ENCODE assay signal across 15 cellular contexts in the genomic region with DNA sequence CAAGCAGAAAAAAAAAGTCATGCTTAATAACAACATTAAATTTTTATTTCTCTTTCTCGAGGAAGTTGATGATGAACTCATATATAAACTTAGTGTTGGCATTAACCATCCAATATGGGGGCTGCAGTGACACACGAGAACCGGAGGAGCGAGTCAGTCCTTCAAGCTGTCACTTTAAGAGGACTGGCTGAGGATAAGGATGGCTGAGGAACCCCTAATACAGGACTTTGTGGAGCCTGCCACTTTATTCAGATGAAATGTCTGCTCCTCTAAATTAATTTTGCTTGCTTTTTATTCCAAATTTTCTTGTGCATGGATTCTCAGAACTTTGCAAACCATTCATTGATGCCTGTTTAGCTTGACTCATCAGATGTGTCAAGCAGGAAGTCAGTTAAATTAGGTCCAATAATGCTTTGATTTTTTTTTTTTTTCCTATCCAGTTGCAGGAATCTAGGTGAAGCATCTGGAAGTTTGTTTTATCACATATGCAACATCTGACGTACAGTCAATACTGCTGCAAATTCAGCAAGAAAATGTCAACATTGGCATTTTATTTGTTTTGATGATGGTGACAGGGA.
"Had no signal": no experiment of that assay in that cellular context is flagged by ENCODE, and none has a peak within 500 bp of the region (broad histone marks: within the 10 kb centered on the region; RNA-seq: fewer than 3 reads in every experiment).

No MANE protein-coding gene starts in this region.

- H3K4me1 ChIP-seq: breast epithelium had no signal

- H3K4me3 Mint-ChIP-seq: activated naive CD8-positive, alpha-beta T cell treated with anti-CD3 and anti-CD28 coated beads for 36 hours; activated T-cell treated with anti-CD3 and anti-CD28 coated beads, Interleukin-2, amount 50 U/mL, for 4 hours; endodermal cell; immature natural killer cell; stimulated activated naive CD8-positive, alpha-beta T cell treated with anti-CD3 and anti-CD28 coated beads, Interleukin-15, amount 100 ng/mL, for 72 hours; T-helper 17 cell had no signal

- H3K9me3 ChIP-seq: breast epithelium, thoracic aorta had no signal

- H3K27ac Mint-ChIP-seq: activated naive CD8-positive, alpha-beta T cell treated with anti-CD3 and anti-CD28 coated beads for 36 hours; endodermal cell; immature natural killer cell; stimulated activated naive CD8-positive, alpha-beta T cell treated with anti-CD3 and anti-CD28 coated beads, Interleukin-15, amount 100 ng/mL, for 72 hours; T-helper 17 cell had no signal

- DNase-seq: activated CD4-positive, alpha-beta T cell treated with anti-CD3 and anti-CD28 coated beads, Interleukin-2, amount 50 U/mL, for 4 hours; activated effector memory CD4-positive, alpha-beta T cell treated with anti-CD3 and anti-CD28 coated beads, Interleukin-2, amount 50 U/mL, for 16 hours; activated naive CD8-positive, alpha-beta T cell treated with anti-CD3 and anti-CD28 coated beads for 36 hours; activated T-cell treated with anti-CD3 and anti-CD28 coated beads, Interleukin-2, amount 50 U/mL, for 4 hours; anterior cingulate cortex; endodermal cell; erythroblast; immature natural killer cell; mammary epithelial cell; stimulated activated CD4-positive, alpha-beta T cell treated with anti-CD3 and anti-CD28 coated beads, Interleukin-15, amount 100 ng/mL, for 24 hours; stimulated activated CD4-positive, alpha-beta T cell treated with anti-CD3 and anti-CD28 coated beads, Interleukin-4, amount 100 ng/mL, for 24 hours; stimulated activated naive CD8-positive, alpha-beta T cell treated with anti-CD3 and anti-CD28 coated beads, Interleukin-15, amount 100 ng/mL, for 72 hours; T-helper 17 cell had no signal

- H3K27ac ChIP-seq: breast epithelium, thoracic aorta had no signal

- H3K36me3 Mint-ChIP-seq: activated naive CD8-positive, alpha-beta T cell treated with anti-CD3 and anti-CD28 coated beads for 36 hours; immature natural killer cell had no signal

- H3K4me3 ChIP-seq: breast epithelium, thoracic aorta had no signal

- H3K9me3 Mint-ChIP-seq: activated naive CD8-positive, alpha-beta T cell treated with anti-CD3 and anti-CD28 coated beads for 36 hours; activated T-cell treated with anti-CD3 and anti-CD28 coated beads, Interleukin-2, amount 50 U/mL, for 4 hours; immature natural killer cell; stimulated activated naive CD8-positive, alpha-beta T cell treated with anti-CD3 and anti-CD28 coated beads, Interleukin-15, amount 100 ng/mL, for 72 hours had no signal

- H3K36me3 ChIP-seq: breast epithelium, thoracic aorta had no signal

- H3K4me1 Mint-ChIP-seq: endodermal cell; immature natural killer cell; stimulated activated naive CD8-positive, alpha-beta T cell treated with anti-CD3 and anti-CD28 coated beads, Interleukin-15, amount 100 ng/mL, for 72 hours; T-helper 17 cell had no signal
